1 cellular context compared by ENCODE assay signal in the genomic region with DNA sequence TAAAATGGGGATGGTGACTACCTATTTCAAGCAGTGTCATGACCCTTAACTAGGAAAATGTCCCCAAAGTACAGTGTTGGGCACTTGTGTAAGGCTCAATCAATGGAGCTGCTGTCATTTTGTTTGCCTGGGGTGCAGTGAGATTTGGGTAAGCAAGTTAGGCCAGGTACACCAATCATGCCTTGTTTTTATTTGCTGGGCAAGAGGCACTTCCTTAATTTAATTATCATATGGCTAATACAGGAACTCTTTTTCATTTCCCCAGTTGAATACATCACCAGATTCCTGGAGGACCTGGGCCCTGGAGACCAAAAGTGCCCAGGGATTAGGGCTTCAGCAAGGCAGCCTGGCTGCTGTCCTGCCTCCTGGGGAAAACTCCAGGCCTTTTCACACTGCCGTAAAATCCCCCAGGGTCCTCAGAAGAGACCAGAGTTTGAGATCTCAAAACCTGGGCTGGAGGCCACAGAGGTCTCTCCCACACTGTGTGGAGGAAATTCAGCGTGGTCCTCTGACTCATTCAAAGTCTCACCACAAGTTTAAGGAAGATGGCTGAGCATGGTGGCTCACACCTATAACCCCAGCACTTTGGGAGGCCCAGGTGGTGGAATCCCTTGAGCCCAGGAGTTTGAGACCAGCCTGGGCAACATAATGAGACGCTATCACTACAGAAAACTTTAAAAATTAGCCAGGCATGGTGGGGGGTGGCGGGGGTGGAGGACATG.
A peak's percentile ranks its signal among the peaks of the same experiment; 100 is the strongest.
TF ChIP-seq lines count a peak whose summit lies in the region.

No MANE protein-coding gene starts in this region.

TF ChIP-seq in GM12878, 131 proteins besides CTCF, POLR2A, EP300 and RAD21 (continued from another document):
- TF ChIP-seq REST (IDR thresholded peaks at IDR 0.05; ENCODE audit: low read depth, low read length) (no peak), KLF5 (IDR thresholded peaks at IDR 0.05; ENCODE audit: partially characterized antibody) (no peak), JUNB (IDR thresholded peaks at IDR 0.05) (no peak), GABPA (IDR thresholded peaks at IDR 0.05; ENCODE audit: low read depth) (no peak), RBBP5 (conservative IDR thresholded peaks at IDR 0.05) (no peak), CBX5 (IDR thresholded peaks at IDR 0.05; ENCODE audit: low read depth) (0 out of 2 replicates have a peak, but pooled peaks have one; percentile 59), SPI1 (IDR thresholded peaks at IDR 0.05; ENCODE audit: borderline replicate concordance, insufficient read depth, low read depth, low read length) (peak; percentile 34; the same call in 1 of the 2 replicates), CHD4 (IDR thresholded peaks at IDR 0.05) (no peak), EED (IDR thresholded peaks at IDR 0.05; ENCODE audit: low read depth) (peak; percentile 12; the same call in 1 of the 2 replicates), ZNF24 (IDR thresholded peaks at IDR 0.05) (no peak), CEBPB (IDR thresholded peaks at IDR 0.05; ENCODE audit: borderline replicate concordance in 1 of 2, low read depth in 2 of 2, low read length in 2 of 2) (no peak), YY1 (IDR thresholded peaks at IDR 0.05; ENCODE audit: low read depth, low read length) (peak; percentile 60; the same call in 1 of the 2 replicates), TCF3 (IDR thresholded peaks at IDR 0.05; ENCODE audit: borderline replicate concordance, insufficient read depth, low read depth, low read length) (no peak), RUNX3 (IDR thresholded peaks at IDR 0.05; ENCODE audit: low read length) (peak; percentile 66)
